19 cellular contexts compared by ENCODE assay signal in genomic region chr16:58513874-58514273, GRCh38. TPM values are rescaled to one million over a fixed set of nuclear protein-coding genes. Genes with fewer than 3 reads are reported as not detected.
DNase-seq lines count a peak whose midpoint lies in the region; ATAC-seq, FAIRE-seq and TF ChIP-seq lines count a peak whose summit lies in the region.
"Had no signal": no experiment of that assay in that cellular context is flagged by ENCODE, and none has a peak within 500 bp of the region (broad histone marks: within the 10 kb centered on the region; RNA-seq: fewer than 3 reads in every experiment).

No MANE protein-coding gene starts in this region.

- H3K4me2 ChIP-seq in A549: peak overlapping the region; percentile 90
- peak overlapping the region; percentile 95 for H3K4me2 ChIP-seq in DOHH2 (ENCODE audit: low read length)
- H3K4me2 ChIP-seq in PC-3 (ENCODE audit: low read length): 0 out of 2 replicates have a peak overlapping the region, but pooled peaks have one; percentile 92

- peaks cover 53% of the 10 kb centered on the region for H3K36me3 ChIP-seq in DOHH2 (ENCODE audit: control insufficient read depth, low read length)
- peaks cover 18% of the 10 kb centered on the region for H3K36me3 ChIP-seq in PC-3 (ENCODE audit: low read depth, low read length)
- H3K36me3 ChIP-seq in ovary: no peaks in the 10 kb centered on the region

- no peak overlapping the region for H2AFZ ChIP-seq in PC-3 (ENCODE audit: low read length)

- POLR2A ChIA-PET in A549 (lab: Yijun Ruan, JAX): no interaction called here
- POLR2A ChIA-PET in PC-3 (lab: Charles Lee; ENCODE audit: unreplicated experiment): interaction anchor here (0.6 kb wide), 1 partner anchor 14 kb away, joined by 4 read pairs; the partner anchor contains the start of gene NDRG4

- no peak overlapping the region for H3K4me3 ChIP-seq in A549
- 0 out of 2 replicates have a peak overlapping the region, but pooled peaks have one; percentile 13 for H3K4me3 ChIP-seq in DOHH2 (ENCODE audit: low read length)
- H3K4me3 ChIP-seq in PC-3 (ENCODE audit: low read length): no peak overlapping the region; the same call in 1 of the 2 replicates
- no peak overlapping the region for H3K4me3 ChIP-seq in fibroblast of the aortic adventitia (ENCODE audit: low read depth, low read length)
- H3K4me3 ChIP-seq in ovary: no peak overlapping the region

- WGBS in A549 (ENCODE audit: missing lambda C conversion rate): 65% methylated on average over 3 of the region's 3 CpGs
- 50 to 59% (median 59%) methylated on average over 3 of the region's 3 CpGs for WGBS in ovary, 3 donors

- intact Hi-C loops in PC-3 (cut with micrococcal nuclease) (loop anchor here (2.0 to 10.0 kb wide), 2 partner anchors 121 to 243 kb away; no protein-coding TSS in a partner anchor), Right ventricle myocardium inferior (cut with DNase I) (loop anchor here (10.0 kb wide), 2 partner anchors 111 to 221 kb away; partner anchors contain the start of genes CNOT1 and GOT2), ovary (cut with DNase I) (loop anchor here in 2 of 4 donors (10.0 kb wide), 2 partner anchors 111 to 121 kb away; partner anchors contain the start of gene CNOT1 (in 1 of the 2))

- no peaks in the 10 kb centered on the region for H3K9me3 ChIP-seq in A549
- H3K9me3 ChIP-seq in DOHH2 (ENCODE audit: control insufficient read depth, insufficient read depth, low read length): no peaks in the 10 kb centered on the region
- H3K9me3 ChIP-seq in PC-3 (ENCODE audit: low read length): no peaks in the 10 kb centered on the region
- no peaks in the 10 kb centered on the region for H3K9me3 ChIP-seq in ovary

- H3K27me3 ChIP-seq in DOHH2 (ENCODE audit: control insufficient read depth, low read length) (no peaks in the 10 kb centered on the region), PC-3 (ENCODE audit: low read length) (no peaks in the 10 kb centered on the region), ovary (no peaks in the 10 kb centered on the region)
- H3K27me3 ChIP-seq: dorsolateral prefrontal cortex had no signal

- H3K4me1 ChIP-seq in A549 (peaks cover 13% of the 10 kb centered on the region; the same call in 2 of the 3 replicates), DOHH2 (ENCODE audit: control insufficient read depth, low read length) (peaks cover 45% of the 10 kb centered on the region), PC-3 (ENCODE audit: insufficient read depth, low read length) (peaks cover 8% of the 10 kb centered on the region), ovary (ENCODE audit: insufficient read depth) (peaks cover 3% of the 10 kb centered on the region)

- peaks cover 64% of the 10 kb centered on the region for H3K79me2 ChIP-seq in DOHH2 (ENCODE audit: control insufficient read depth, low read length)
- H3K79me2 ChIP-seq in PC-3 (ENCODE audit: low read length): peaks cover 20% of the 10 kb centered on the region

- H4K20me1 ChIP-seq in DOHH2 (ENCODE audit: control insufficient read depth, insufficient read depth, low read depth, low read length) (peaks cover 12% of the 10 kb centered on the region), PC-3 (ENCODE audit: low read length) (no peaks in the 10 kb centered on the region)

- DNase-seq in A549 (ENCODE audit: low read depth in 1 of 2, low spot score in 1 of 2): no peak
- no peak for DNase-seq in PC-3
- peak; percentile 25 for DNase-seq in fibroblast of the aortic adventitia (ENCODE audit: low read depth)
- DNase-seq in NCI-H774 (lab: John Stamatoyannopoulos, UW): no peak
- no peak for DNase-seq in Right ventricle myocardium inferior (ENCODE audit: missing footprints)
- DNase-seq in ovary: no peak
- DNase-seq: activated CD4-positive, CD25-positive, alpha-beta regulatory T cell; activated naive CD4-positive, alpha-beta T cell treated with anti-CD3 and anti-CD28 coated beads, Interleukin-2, amount 10 ng/mL, durations not matched to agents 7 days and 5 days; AML-193; MM.1S; naive thymus-derived CD4-positive, alpha-beta T cell; NCI-H187; NCI-H446 treated with DMSO at 0.1 percent for 48 hours; T-helper 17 cell had no signal

- no peak for TF ChIP-seq EP300 in A549 (IDR thresholded peaks at IDR 0.05)
- no peak for TF ChIP-seq EP300 in ovary (IDR thresholded peaks at IDR 0.05)

- no peak overlapping the region for H3K9ac ChIP-seq in PC-3 (ENCODE audit: low read length)

- H3K9me2 ChIP-seq in DOHH2 (replicated peaks; ENCODE audit: control insufficient read depth, low read length) (no peaks in the 10 kb centered on the region), PC-3 (replicated peaks; ENCODE audit: low read length) (no peaks in the 10 kb centered on the region)

- TF ChIP-seq POLR2A in A549 (IDR thresholded peaks at IDR 0.05; ENCODE audit: low read length): no peak
- TF ChIP-seq POLR2A in ovary (IDR thresholded peaks at IDR 0.05): no peak

- FAIRE-seq in A549 (lab: Jason Lieb, UNC): no peak
- FAIRE-seq: D721Med, keratinocyte had no signal

- ATAC-seq in A549 (no peak), PC-3 (no peak), Right ventricle myocardium inferior (no peak), GM18511 (IDR thresholded peaks at IDR 0.05; ENCODE audit: unreplicated experiment) (no peak)
- ATAC-seq: naive thymus-derived CD4-positive, alpha-beta T cell; T-helper 17 cell had no signal

- CTCF ChIA-PET in A549 (lab: Yijun Ruan, JAX) (interaction anchor here (0.8 to 8.1 kb wide), 8 partner anchors 17 to 242 kb away, joined by 3 to 110 read pairs (median 3); partner anchors contain the start of gene NDRG4), PC-3 (lab: Charles Lee) (interaction anchor here (0.7 kb wide), 1 partner anchor 148 kb away, joined by 15 read pairs; no protein-coding TSS in a partner anchor)

- peaks cover 31% of the 10 kb centered on the region for H3F3A ChIP-seq in DOHH2 (ENCODE audit: control insufficient read depth, insufficient read depth)
- H3F3A ChIP-seq in PC-3 (ENCODE audit: low read length, unreplicated experiment): no peaks in the 10 kb centered on the region

- no TSS peak for BruUV-seq in PC-3 (replicated peaks; lab: Mats Ljungman, UMichigan)

- H3K27ac ChIP-seq in A549 (no peak overlapping the region), DOHH2 (ENCODE audit: low read depth, low read length) (no peak overlapping the region), PC-3 (ENCODE audit: low read length) (no peak overlapping the region), ovary (no peak overlapping the region)

- TF ChIP-seq RAD21 in A549 (conservative IDR thresholded peaks at IDR 0.05 in 1 of 2, IDR thresholded peaks at IDR 0.05 in 1 of 2): no peak

- TF ChIP-seq CTCF in A549 (IDR thresholded peaks at IDR 0.05) (no peak), DOHH2 (IDR thresholded peaks at IDR 0.05; ENCODE audit: low read depth, low read length, poor library complexity, severe bottlenecking) (no peak), PC-3 (conservative IDR thresholded peaks at IDR 0.05; ENCODE audit: low read depth, low read length) (no peak), fibroblast of the aortic adventitia (IDR thresholded peaks at IDR 0.05; ENCODE audit: insufficient read depth, low read length) (no peak), ovary (IDR thresholded peaks at IDR 0.05) (no peak)

TF ChIP-seq in A549, 52 proteins besides CTCF, POLR2A, EP300 and RAD21:
- TF ChIP-seq NFE2L2 (conservative IDR thresholded peaks at IDR 0.05; ENCODE audit: low read length) (no peak), MAZ (IDR thresholded peaks at IDR 0.05; ENCODE audit: borderline replicate concordance, low read depth, low read length) (no peak), SMC3 (IDR thresholded peaks at IDR 0.05) (no peak), RFX5 (IDR thresholded peaks at IDR 0.05) (no peak), E2F6 (IDR thresholded peaks at IDR 0.05; ENCODE audit: borderline replicate concordance, low read depth) (no peak), TP53 (CRISPR knock-in tag; IDR thresholded peaks at IDR 0.05) (no peak), BCL3 (IDR thresholded peaks at IDR 0.05) (no peak), MAFK (IDR thresholded peaks at IDR 0.05; ENCODE audit: partially characterized antibody) (no peak)

RNA-seq across cellular contexts. Expression of gene SETD6, which starts 1.4 kb away (rescaled TPM):
- polyA plus RNA-seq in A549 (2011; rRNA removed) (16.5 and 19.2 TPM in 2 replicates), A549 (2017; fragmentation: RNase III; extraction: RNeasy Plus Mini Kit Qiagen cat#74134 plus additional on column Dnase treatment) (24.9 to 30.4 TPM (median 27.5 TPM) in 3 replicates), ovary (10 to 100 TPM; 12.5 to 14.8 TPM)
- 18.4 and 19.7 TPM in 2 replicates for polyA plus RNA-seq in A549 (2012; cell fraction: cytosol; rRNA removed)
- 60.4 and 73.2 TPM in 2 replicates for polyA plus RNA-seq in A549 (2012; cell fraction: nucleus; rRNA removed)
- polyA minus RNA-seq in A549 (2011; rRNA and poly(A)+ RNA removed): 8.9 and 12.1 TPM in 2 replicates
- total RNA-seq in PC-3 (2014; rRNA removed) (22.0 and 22.5 TPM in 2 replicates), fibroblast of the aortic adventitia (ENCODE audit: low replicate concordance) (11.7 and 19.9 TPM in 2 replicates), Right ventricle myocardium inferior (13.0 TPM), ovary (10 to 100 TPM; 16.5 to 28.4 (median 19.3) TPM)

RNA-seq across cellular contexts. Expression of gene NDRG4, which starts 13.9 kb away (rescaled TPM):
- polyA plus RNA-seq in A549 (2011; rRNA removed): 8.1 and 10.8 TPM in 2 replicates
- polyA plus RNA-seq in A549 (2012; cell fraction: cytosol; rRNA removed): 14.4 and 20.8 TPM in 2 replicates
- polyA plus RNA-seq in A549 (2012; cell fraction: nucleus; rRNA removed): 44.1 and 54.8 TPM in 2 replicates
- polyA plus RNA-seq in A549 (2017; fragmentation: RNase III; extraction: RNeasy Plus Mini Kit Qiagen cat#74134 plus additional on column Dnase treatment): 16.3 to 22.8 TPM (median 21.3 TPM) in 3 replicates
- polyA minus RNA-seq in A549 (2011; rRNA and poly(A)+ RNA removed): 20.3 and 29.0 TPM in 2 replicates
- total RNA-seq in PC-3 (2014; rRNA removed): 14.2 and 26.6 TPM in 2 replicates
- 5.0 and 5.2 TPM in 2 replicates for total RNA-seq in fibroblast of the aortic adventitia (ENCODE audit: low replicate concordance)
- 337 TPM for total RNA-seq in Right ventricle myocardium inferior
- 10 to 100 TPM in 1 of 7 donors, 1 to 10 TPM in 6; 1.6 to 10.5 (median 2.6) TPM for total RNA-seq in ovary
- 1 to 10 TPM; 3.7 to 5.5 TPM for polyA plus RNA-seq in ovary

Comparison
In these comparisons a context has a peak if more than half of its experiments do, and no peak if none do; other contexts are left out.
1. RNA of gene NDRG4, which starts 13.9 kb away (total RNA-seq): 337 TPM in Right ventricle myocardium inferior (single experiment); 14.2 to 26.6 TPM in PC-3, 5.0 to 5.2 TPM in fibroblast of the aortic adventitia and 1.6 to 10.5 TPM in ovary; every median in the first group is over 10 times any median in the second.
2. Peak in every context shown above with its lines, with median percentiles within 50 percentile points of each other: H3K4me2 ChIP-seq.